ENCODE assay signal across 25 cellular contexts in the genomic region with DNA sequence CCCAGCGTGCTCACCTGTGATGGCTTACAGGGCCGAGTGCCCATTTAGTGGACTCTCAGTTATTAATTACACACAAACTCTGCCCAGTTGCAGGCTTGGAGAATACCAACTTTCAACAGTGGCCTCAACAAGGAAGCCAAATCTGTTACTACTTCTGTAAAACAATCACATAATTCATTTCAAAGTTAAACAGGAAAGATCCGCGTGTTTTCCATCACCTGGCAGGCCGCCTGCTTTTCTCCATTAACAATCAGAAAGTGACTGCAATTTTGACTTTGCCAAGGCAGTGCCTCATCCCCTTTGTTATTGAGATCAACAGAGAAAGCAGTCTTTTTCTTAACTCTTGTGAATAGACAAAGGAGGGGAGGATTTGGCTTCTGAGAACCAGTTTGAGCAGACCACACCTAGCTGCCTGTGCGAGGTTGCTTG.
DNase-seq lines count a peak whose midpoint lies in the region; ATAC-seq and TF ChIP-seq lines count a peak whose summit lies in the region.
"Had no signal": no experiment of that assay in that cellular context is flagged by ENCODE, and none has a peak within 500 bp of the region (broad histone marks: within the 10 kb centered on the region; RNA-seq: fewer than 3 reads in every experiment).

No MANE protein-coding gene starts in this region.

- H3K36me3 Mint-ChIP-seq in Calu3 (ENCODE audit: insufficient read depth, unreplicated experiment), result peaks cover 20% of the 10 kb centered on the region
- H3K36me3 Mint-ChIP-seq: stimulated activated naive B cell treated with anti-CD40 and anti-IgM and Interleukin-4, amounts not matched to agents 10 μg/mL and 1 μg/mL and 100 μg/mL, for 72 hours had no signal

- peaks cover 0 to 23% of the 10 kb centered on the region in 2 donors for H3K4me1 ChIP-seq in neuronal stem cell (ENCODE audit: control insufficient read depth in 2 of 2, insufficient read depth in 1 of 2, low read depth in 1 of 2, low read length in 2 of 2)
- H3K4me1 ChIP-seq: heart left ventricle, sigmoid colon had no signal

- peaks cover 5% of the 10 kb centered on the region for H3K9me3 Mint-ChIP-seq in Calu3 (ENCODE audit: low read depth, unreplicated experiment)
- H3K9me3 Mint-ChIP-seq: activated B cell treated with CpG ODN at 0.5 μM for 24 hours had no signal

- H3K4me2 ChIP-seq in neuronal stem cell (ENCODE audit: insufficient read depth, low read length, poor library complexity, severe bottlenecking), result no peak overlapping the region

- no peaks in the 10 kb centered on the region for H3K36me3 ChIP-seq in neuronal stem cell (replicated peaks in 1 of 2; ENCODE audit: control insufficient read depth in 2 of 2, insufficient read depth in 2 of 2, low read length in 2 of 2)
- H3K36me3 ChIP-seq: heart left ventricle, sigmoid colon had no signal

- no CpG with 5 or more reads among the region's 6 CpGs for WGBS in neuronal stem cell (ENCODE audit: extremely low coverage in 2 of 2, insufficient read length in 2 of 2, insufficient replicate concordance in 1 of 2), 2 donors

- no peak overlapping the region for H3K27ac ChIP-seq in neuronal stem cell (replicated peaks; ENCODE audit: low read length)
- H3K27ac ChIP-seq: epithelial cell of prostate, heart left ventricle, sigmoid colon had no signal

- ATAC-seq in esophagus mucosa (peak; percentile 66), GM19023 (IDR thresholded peaks at IDR 0.05; ENCODE audit: unreplicated experiment) (no peak)
- ATAC-seq: heart left ventricle; Panc1; stimulated activated naive B cell treated with anti-CD40 and anti-IgM and Interleukin-4, amounts not matched to agents 10 μg/mL and 1 μg/mL and 100 μg/mL, for 72 hours had no signal

- H2BK15ac ChIP-seq in neuronal stem cell (ENCODE audit: low read length), result no peak overlapping the region

- no peak overlapping the region for H3K27ac Mint-ChIP-seq in Calu3 (ENCODE audit: unreplicated experiment)
- H3K27ac Mint-ChIP-seq: activated B cell treated with CpG ODN at 0.5 μM for 24 hours; B cell; brain; progenitor cell of endocrine pancreas; stimulated activated naive B cell treated with anti-CD40 and anti-IgM and Interleukin-4, amounts not matched to agents 10 μg/mL and 1 μg/mL and 100 μg/mL, for 72 hours had no signal

- no peak overlapping the region for H2BK120ac ChIP-seq in neuronal stem cell (ENCODE audit: low read depth, low read length)

- H2AK5ac ChIP-seq in neuronal stem cell (ENCODE audit: low read depth, low read length), result no peak overlapping the region

- no peaks in the 10 kb centered on the region for H3K27me3 Mint-ChIP-seq in Calu3 (ENCODE audit: unreplicated experiment)
- H3K27me3 Mint-ChIP-seq: activated B cell treated with CpG ODN at 0.5 μM for 24 hours, B cell, progenitor cell of endocrine pancreas had no signal

- H3K4ac ChIP-seq in neuronal stem cell (ENCODE audit: low read length), result no peak overlapping the region

- no peaks in the 10 kb centered on the region for H3K27me3 ChIP-seq in neuronal stem cell (ENCODE audit: control insufficient read depth in 3 of 3, insufficient read depth in 3 of 3, low read depth in 1 of 3, low read length in 3 of 3)

- no peak overlapping the region for H3K23ac ChIP-seq in neuronal stem cell (ENCODE audit: low read depth, low read length, poor library complexity)

- no peak overlapping the region for H2BK5ac ChIP-seq in neuronal stem cell (ENCODE audit: low read length)

- TF ChIP-seq CTCF in Calu3 (IDR thresholded peaks at IDR 0.05; ENCODE audit: unreplicated experiment) (no peak), LNCaP clone FGC (IDR thresholded peaks at IDR 0.05; ENCODE audit: control insufficient read depth, extremely low read depth, insufficient read depth) (no peak)

- no peak overlapping the region for H2BK12ac ChIP-seq in neuronal stem cell (ENCODE audit: low read length)

- H3K9ac ChIP-seq in neuronal stem cell (ENCODE audit: low read depth, low read length, poor library complexity), result no peak overlapping the region

- H2AFZ ChIP-seq in neuronal stem cell (ENCODE audit: low read length), result no peak overlapping the region

- DNase-seq in Calu3 (peak; percentile 44), LNCaP clone FGC (ENCODE audit: low read depth) (peak; percentile 67), neuronal stem cell (ENCODE audit: low spot score) (peak; percentile 30), NCI-H2107 (lab: John Stamatoyannopoulos, UW) (no peak), posterior cingulate gyrus (no peak), NCI-H1092 treated with DMSO at 0.1 percent for 48 hours (lab: John Stamatoyannopoulos, UW) (no peak)
- DNase-seq: activated B cell treated with CpG ODN at 0.5 μM for 24 hours; activated CD4-positive, alpha-beta T cell treated with anti-CD3 and anti-CD28 coated beads, Interleukin-2, amount 50 U/mL, for 1 hour; activated naive CD4-positive, alpha-beta T cell; activated T-cell treated with anti-CD3 and anti-CD28 coated beads, Interleukin-2, amount 50 U/mL, for 48 hours; effector CD4-positive, alpha-beta T cell; H7; heart left ventricle; NCI-H1417 treated with DMSO at 0.1 percent for 48 hours; SHP77; sigmoid colon; stimulated activated naive B cell treated with anti-CD40 and anti-IgM and Interleukin-4, amounts not matched to agents 10 μg/mL and 1 μg/mL and 100 μg/mL, for 72 hours had no signal

- BruUV-seq in Calu3 (replicated peaks; lab: Mats Ljungman, UMichigan), result no TSS peak

- H3K79me1 ChIP-seq in neuronal stem cell (ENCODE audit: low read depth, low read length), result no peaks in the 10 kb centered on the region

- no peak overlapping the region for H3K4me3 ChIP-seq in LNCaP clone FGC (ENCODE audit: low read depth, low read length)
- no peak overlapping the region for H3K4me3 ChIP-seq in neuronal stem cell (ENCODE audit: low read length in 2 of 2)
- H3K4me3 ChIP-seq: heart left ventricle, sigmoid colon had no signal

- peaks cover 18% of the 10 kb centered on the region for H3K4me1 Mint-ChIP-seq in Calu3 (ENCODE audit: low read depth, unreplicated experiment)
- H3K4me1 Mint-ChIP-seq: activated B cell treated with CpG ODN at 0.5 μM for 24 hours; B cell; stimulated activated naive B cell treated with anti-CD40 and anti-IgM and Interleukin-4, amounts not matched to agents 10 μg/mL and 1 μg/mL and 100 μg/mL, for 72 hours had no signal

- H4K91ac ChIP-seq in neuronal stem cell (ENCODE audit: low read depth, low read length, poor library complexity), result no peak overlapping the region

- H4K8ac ChIP-seq in neuronal stem cell (ENCODE audit: low read depth, low read length), result no peak overlapping the region

- H3K18ac ChIP-seq in neuronal stem cell (ENCODE audit: low read length), result no peak overlapping the region

- no peak overlapping the region for H3K14ac ChIP-seq in neuronal stem cell (ENCODE audit: low read length)

- intact Hi-C loops in Calu3 (cut with micrococcal nuclease; ENCODE audit: unreplicated experiment) (no loop called here), posterior cingulate gyrus (cut with DNase I) (no loop called here)

- H3K4me3 Mint-ChIP-seq in Calu3 (ENCODE audit: low read depth, unreplicated experiment), result no peak overlapping the region
- H3K4me3 Mint-ChIP-seq: activated B cell treated with CpG ODN at 0.5 μM for 24 hours; B cell; brain; neural crest cell; stimulated activated naive B cell treated with anti-CD40 and anti-IgM and Interleukin-4, amounts not matched to agents 10 μg/mL and 1 μg/mL and 100 μg/mL, for 72 hours had no signal

- H3K9me3 ChIP-seq in neuronal stem cell (replicated peaks in 1 of 2; ENCODE audit: control insufficient read depth in 2 of 2, insufficient read depth in 1 of 2, low read depth in 1 of 2, low read length in 2 of 2), result peaks cover 0 to 2% of the 10 kb centered on the region in 2 donors
- H3K9me3 ChIP-seq: sigmoid colon had no signal

- CTCF ChIA-PET in Calu3 (lab: Charles Lee), result no interaction called here

Comparison
In these comparisons a context has a peak if more than half of its experiments do, and no peak if none do; other contexts are left out.
1. DNase-seq: peak in Calu3 (single experiment), LNCaP clone FGC (single experiment) and neuronal stem cell (single experiment); none in NCI-H2107 (single experiment), posterior cingulate gyrus (0 of 10) and NCI-H1092 treated with DMSO at 0.1 percent for 48 hours (single experiment).